21 cellular contexts compared by ENCODE assay signal in the genomic region with DNA sequence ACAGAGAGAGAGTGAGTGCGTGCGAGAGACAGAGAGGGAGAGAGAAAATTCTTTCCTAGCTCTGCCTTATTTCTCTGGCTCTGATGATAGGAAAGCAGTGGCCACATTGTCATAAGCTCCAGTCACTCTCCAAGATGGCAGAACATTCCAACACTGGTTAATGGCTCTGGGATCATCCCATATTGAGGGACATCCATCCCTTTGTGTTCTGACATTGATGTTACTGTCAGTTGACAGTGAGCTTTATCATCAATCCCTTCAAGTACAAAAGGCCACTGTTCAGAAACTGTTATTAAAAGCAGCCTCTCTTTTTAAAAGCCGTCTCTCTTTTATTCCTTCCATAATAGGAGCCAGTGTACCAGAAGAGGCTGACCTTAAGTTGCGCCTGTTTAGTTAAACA.
"Had no signal": no experiment of that assay in that cellular context is flagged by ENCODE, and none has a peak within 500 bp of the region (broad histone marks: within the 10 kb centered on the region; RNA-seq: fewer than 3 reads in every experiment).

No MANE protein-coding gene starts in this region.

- H3K36me3 Mint-ChIP-seq: mesothelial cell of epicardium; naive thymus-derived CD4-positive, alpha-beta T cell; stimulated activated naive B cell treated with anti-CD40 and anti-IgM and Interleukin-4, amounts not matched to agents 10 μg/mL and 1 μg/mL and 100 μg/mL, for 72 hours had no signal

- H3K9me3 Mint-ChIP-seq: mesothelial cell of epicardium, nephron progenitor cell had no signal

- H3K27ac Mint-ChIP-seq: mesothelial cell of epicardium; naive thymus-derived CD4-positive, alpha-beta T cell; nephron progenitor cell; stimulated activated naive B cell treated with anti-CD40 and anti-IgM and Interleukin-4, amounts not matched to agents 10 μg/mL and 1 μg/mL and 100 μg/mL, for 72 hours; stimulated activated naive CD8-positive, alpha-beta T cell treated with anti-CD3 and anti-CD28 coated beads, Interleukin-15, Interleukin-2, amounts not matched to agents 100 ng/mL and 50 ng/mL, for 24 hours had no signal

- DNase-seq: colonic mucosa; dermis blood vessel endothelial cell; effector memory CD4-positive, alpha-beta T cell; erythroblast; esophagus squamous epithelium; foreskin melanocyte; mesenchymal stem cell; naive thymus-derived CD4-positive, alpha-beta T cell; nephron progenitor cell; occipital lobe; ovary; right lobe of liver; small intestine; stimulated activated CD4-positive, alpha-beta T cell treated with anti-CD3 and anti-CD28 coated beads, Interleukin-15, amount 100 ng/mL, for 24 hours; stimulated activated CD4-positive, alpha-beta T cell treated with anti-CD3 and anti-CD28 coated beads, Interleukin-2, amount 100 ng/mL, for 48 hours; stimulated activated naive B cell treated with anti-CD40 and anti-IgM and Interleukin-4, amounts not matched to agents 10 μg/mL and 1 μg/mL and 100 μg/mL, for 72 hours; transverse colon; upper lobe of right lung had no signal

- H3K27me3 Mint-ChIP-seq: stimulated activated naive CD8-positive, alpha-beta T cell treated with anti-CD3 and anti-CD28 coated beads, Interleukin-15, Interleukin-2, amounts not matched to agents 100 ng/mL and 50 ng/mL, for 24 hours had no signal

- H3K4me3 Mint-ChIP-seq: mesothelial cell of epicardium; naive thymus-derived CD4-positive, alpha-beta T cell; nephron progenitor cell; stimulated activated naive B cell treated with anti-CD40 and anti-IgM and Interleukin-4, amounts not matched to agents 10 μg/mL and 1 μg/mL and 100 μg/mL, for 72 hours; stimulated activated naive CD8-positive, alpha-beta T cell treated with anti-CD3 and anti-CD28 coated beads, Interleukin-15, Interleukin-2, amounts not matched to agents 100 ng/mL and 50 ng/mL, for 24 hours had no signal

- H3K4me1 Mint-ChIP-seq: mesothelial cell of epicardium; naive thymus-derived CD4-positive, alpha-beta T cell; stimulated activated naive B cell treated with anti-CD40 and anti-IgM and Interleukin-4, amounts not matched to agents 10 μg/mL and 1 μg/mL and 100 μg/mL, for 72 hours had no signal

- ATAC-seq: left lobe of liver; naive thymus-derived CD4-positive, alpha-beta T cell; right lobe of liver; stimulated activated naive B cell treated with anti-CD40 and anti-IgM and Interleukin-4, amounts not matched to agents 10 μg/mL and 1 μg/mL and 100 μg/mL, for 72 hours; upper lobe of right lung had no signal
